ENCODE assay signal across 1 cellular context in genomic region chr7:93921190-93921585, GRCh38.
TF ChIP-seq lines count a peak whose summit lies in the region.

No MANE protein-coding gene starts in this region.

TF ChIP-seq in GM23338, 12 proteins besides CTCF, POLR2A, EP300 and RAD21 (continued from another document):
- TF ChIP-seq, protein P1, sequence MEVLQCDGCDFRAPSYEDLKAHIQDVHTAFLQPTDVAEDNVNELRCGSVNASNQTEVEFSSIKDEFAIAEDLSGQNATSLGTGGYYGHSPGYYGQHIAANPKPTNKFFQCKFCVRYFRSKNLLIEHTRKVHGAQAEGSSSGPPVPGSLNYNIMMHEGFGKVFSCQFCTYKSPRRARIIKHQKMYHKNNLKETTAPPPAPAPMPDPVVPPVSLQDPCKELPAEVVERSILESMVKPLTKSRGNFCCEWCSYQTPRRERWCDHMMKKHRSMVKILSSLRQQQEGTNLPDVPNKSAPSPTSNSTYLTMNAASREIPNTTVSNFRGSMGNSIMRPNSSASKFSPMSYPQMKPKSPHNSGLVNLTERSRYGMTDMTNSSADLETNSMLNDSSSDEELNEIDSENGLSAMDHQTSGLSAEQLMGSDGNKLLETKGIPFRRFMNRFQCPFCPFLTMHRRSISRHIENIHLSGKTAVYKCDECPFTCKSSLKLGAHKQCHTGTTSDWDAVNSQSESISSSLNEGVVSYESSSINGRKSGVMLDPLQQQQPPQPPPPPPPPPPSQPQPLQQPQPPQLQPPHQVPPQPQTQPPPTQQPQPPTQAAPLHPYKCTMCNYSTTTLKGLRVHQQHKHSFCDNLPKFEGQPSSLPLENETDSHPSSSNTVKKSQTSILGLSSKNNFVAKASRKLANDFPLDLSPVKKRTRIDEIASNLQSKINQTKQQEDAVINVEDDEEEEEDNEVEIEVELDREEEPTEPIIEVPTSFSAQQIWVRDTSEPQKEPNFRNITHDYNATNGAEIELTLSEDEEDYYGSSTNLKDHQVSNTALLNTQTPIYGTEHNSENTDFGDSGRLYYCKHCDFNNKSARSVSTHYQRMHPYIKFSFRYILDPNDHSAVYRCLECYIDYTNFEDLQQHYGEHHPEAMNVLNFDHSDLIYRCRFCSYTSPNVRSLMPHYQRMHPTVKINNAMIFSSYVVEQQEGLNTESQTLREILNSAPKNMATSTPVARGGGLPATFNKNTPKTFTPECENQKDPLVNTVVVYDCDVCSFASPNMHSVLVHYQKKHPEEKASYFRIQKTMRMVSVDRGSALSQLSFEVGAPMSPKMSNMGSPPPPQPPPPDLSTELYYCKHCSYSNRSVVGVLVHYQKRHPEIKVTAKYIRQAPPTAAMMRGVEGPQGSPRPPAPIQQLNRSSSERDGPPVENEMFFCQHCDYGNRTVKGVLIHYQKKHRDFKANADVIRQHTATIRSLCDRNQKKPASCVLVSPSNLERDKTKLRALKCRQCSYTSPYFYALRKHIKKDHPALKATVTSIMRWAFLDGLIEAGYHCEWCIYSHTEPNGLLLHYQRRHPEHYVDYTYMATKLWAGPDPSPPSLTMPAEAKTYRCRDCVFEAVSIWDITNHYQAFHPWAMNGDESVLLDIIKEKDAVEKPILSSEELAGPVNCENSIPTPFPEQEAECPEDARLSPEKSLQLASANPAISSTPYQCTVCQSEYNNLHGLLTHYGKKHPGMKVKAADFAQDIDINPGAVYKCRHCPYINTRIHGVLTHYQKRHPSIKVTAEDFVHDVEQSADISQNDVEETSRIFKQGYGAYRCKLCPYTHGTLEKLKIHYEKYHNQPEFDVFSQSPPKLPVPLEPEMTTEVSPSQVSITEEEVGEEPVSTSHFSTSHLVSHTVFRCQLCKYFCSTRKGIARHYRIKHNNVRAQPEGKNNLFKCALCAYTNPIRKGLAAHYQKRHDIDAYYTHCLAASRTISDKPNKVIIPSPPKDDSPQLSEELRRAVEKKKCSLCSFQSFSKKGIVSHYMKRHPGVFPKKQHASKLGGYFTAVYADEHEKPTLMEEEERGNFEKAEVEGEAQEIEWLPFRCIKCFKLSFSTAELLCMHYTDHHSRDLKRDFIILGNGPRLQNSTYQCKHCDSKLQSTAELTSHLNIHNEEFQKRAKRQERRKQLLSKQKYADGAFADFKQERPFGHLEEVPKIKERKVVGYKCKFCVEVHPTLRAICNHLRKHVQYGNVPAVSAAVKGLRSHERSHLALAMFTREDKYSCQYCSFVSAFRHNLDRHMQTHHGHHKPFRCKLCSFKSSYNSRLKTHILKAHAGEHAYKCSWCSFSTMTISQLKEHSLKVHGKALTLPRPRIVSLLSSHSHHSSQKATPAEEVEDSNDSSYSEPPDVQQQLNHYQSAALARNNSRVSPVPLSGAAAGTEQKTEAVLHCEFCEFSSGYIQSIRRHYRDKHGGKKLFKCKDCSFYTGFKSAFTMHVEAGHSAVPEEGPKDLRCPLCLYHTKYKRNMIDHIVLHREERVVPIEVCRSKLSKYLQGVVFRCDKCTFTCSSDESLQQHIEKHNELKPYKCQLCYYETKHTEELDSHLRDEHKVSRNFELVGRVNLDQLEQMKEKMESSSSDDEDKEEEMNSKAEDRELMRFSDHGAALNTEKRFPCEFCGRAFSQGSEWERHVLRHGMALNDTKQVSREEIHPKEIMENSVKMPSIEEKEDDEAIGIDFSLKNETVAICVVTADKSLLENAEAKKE (CRISPR knock-in tag; IDR thresholded peaks at IDR 0.05): no peak
- no peak for TF ChIP-seq NANOG (IDR thresholded peaks at IDR 0.05; ENCODE audit: borderline replicate concordance)
- no peak for TF ChIP-seq JUNB (IDR thresholded peaks at IDR 0.05; ENCODE audit: unreplicated experiment)
- no peak for TF ChIP-seq EZH2phosphoT487 (IDR thresholded peaks at IDR 0.05; ENCODE audit: unreplicated experiment)
- TF ChIP-seq POLR2AphosphoS5 (IDR thresholded peaks at IDR 0.05; ENCODE audit: low read depth): no peak
